Comparison of ENCODE assay signal across 11 cellular contexts in the genomic region with DNA sequence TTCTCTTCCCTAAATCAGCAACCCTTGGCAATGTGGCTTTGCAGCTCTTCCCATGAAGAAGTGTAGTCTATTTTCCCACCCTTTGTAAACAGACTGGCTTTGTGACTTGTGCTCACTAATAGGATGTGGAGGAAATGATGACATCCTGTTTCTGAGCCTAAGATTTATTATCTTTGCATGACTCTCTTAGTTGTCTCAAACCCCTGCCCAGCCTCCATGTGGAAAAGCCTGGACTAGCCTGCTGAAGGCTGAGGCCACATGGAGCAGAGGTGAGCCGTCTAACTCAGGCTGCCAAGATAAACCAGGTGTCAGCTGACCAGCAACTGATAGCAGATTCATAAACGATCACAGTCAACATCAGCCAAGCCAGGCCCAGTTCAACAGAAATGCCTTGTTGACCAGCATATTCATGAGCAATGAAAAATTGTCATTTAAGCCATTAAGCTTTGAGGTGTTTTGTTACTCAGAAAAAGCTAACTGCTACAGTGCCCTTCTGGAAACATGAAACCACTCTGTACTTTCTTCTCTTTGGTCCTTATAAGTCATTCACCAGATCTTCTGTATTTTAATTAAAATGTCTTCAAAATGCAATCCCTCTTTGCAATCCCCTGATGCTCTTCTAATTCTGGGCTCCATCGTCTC.
A peak's percentile ranks its signal among the peaks of the same experiment; 100 is the strongest.
DNase-seq lines count a peak whose midpoint lies in the region; ATAC-seq and TF ChIP-seq lines count a peak whose summit lies in the region.
"Had no signal": no experiment of that assay in that cellular context is flagged by ENCODE, and none has a peak within 500 bp of the region (broad histone marks: within the 10 kb centered on the region; RNA-seq: fewer than 3 reads in every experiment).

No MANE protein-coding gene starts in this region.

- H3K27ac Mint-ChIP-seq in stimulated activated naive CD8-positive, alpha-beta T cell treated with anti-CD3 and anti-CD28 coated beads, Interleukin-15, amount 100 ng/mL, for 72 hours = no peak overlapping the region
- no peak overlapping the region for H3K27ac Mint-ChIP-seq in stimulated activated memory B cell treated with anti-CD40 and anti-IgM and Interleukin-4, amounts not matched to agents 10 μg/mL and 1 μg/mL and 100 μg/mL, for 72 hours

- no peak overlapping the region for H3K4me3 Mint-ChIP-seq in stimulated activated naive CD8-positive, alpha-beta T cell treated with anti-CD3 and anti-CD28 coated beads, Interleukin-15, amount 100 ng/mL, for 72 hours
- H3K4me3 Mint-ChIP-seq in stimulated activated memory B cell treated with anti-CD40 and anti-IgM and Interleukin-4, amounts not matched to agents 10 μg/mL and 1 μg/mL and 100 μg/mL, for 72 hours = no peak overlapping the region

- H2AFZ ChIP-seq in ACC112 (ENCODE audit: low read length, unreplicated experiment) = peak overlapping the region; percentile 93
- no peak overlapping the region for H2AFZ ChIP-seq in hepatocyte

- H3K27me3 ChIP-seq in ACC112 (ENCODE audit: insufficient read depth, low read length) = no peaks in the 10 kb centered on the region
- no peaks in the 10 kb centered on the region for H3K27me3 ChIP-seq in hepatocyte
- H3K27me3 ChIP-seq: Peyer's patch had no signal

- H4K20me1 ChIP-seq in hepatocyte (ENCODE audit: insufficient read depth, poor library complexity, severe bottlenecking) = no peaks in the 10 kb centered on the region

- no peaks in the 10 kb centered on the region for H3K9me2 ChIP-seq in hepatocyte (replicated peaks; ENCODE audit: insufficient read depth)

- H3K36me3 Mint-ChIP-seq in stimulated activated memory B cell treated with anti-CD40 and anti-IgM and Interleukin-4, amounts not matched to agents 10 μg/mL and 1 μg/mL and 100 μg/mL, for 72 hours = no peaks in the 10 kb centered on the region

- no peak for ATAC-seq in stimulated activated naive CD8-positive, alpha-beta T cell treated with anti-CD3 and anti-CD28 coated beads, Interleukin-15, amount 100 ng/mL, for 72 hours
- ATAC-seq in stimulated activated memory B cell treated with anti-CD40 and anti-IgM and Interleukin-4, amounts not matched to agents 10 μg/mL and 1 μg/mL and 100 μg/mL, for 72 hours = no peak

- DNase-seq in HCEC 1CT (peak; percentile 90), hepatocyte (ENCODE audit: low spot score) (peak; percentile 64), T-helper 2 cell (no peak)
- no peak for DNase-seq in stimulated activated naive CD8-positive, alpha-beta T cell treated with anti-CD3 and anti-CD28 coated beads, Interleukin-15, amount 100 ng/mL, for 72 hours
- DNase-seq in activated CD4-positive, alpha-beta T cell treated with anti-CD3 and anti-CD28 coated beads, Interleukin-2, amount 50 U/mL, for 48 hours = no peak
- DNase-seq: NCI-H1105 treated with DMSO at 0.1 percent for 48 hours, Peyer's patch, substantia nigra had no signal

- 48% methylated on average over 3 of the region's 3 CpGs for WGBS in hepatocyte (ENCODE audit: low lambda C conversion rate, missing lambda C conversion rate)

- H3K27ac ChIP-seq in ACC112 (ENCODE audit: low read depth, low read length) (peak overlapping the region; percentile 16; the same call in 1 of the 2 replicates), VCaP (peak overlapping the region; percentile 65), hepatocyte (peak overlapping the region; percentile 25)
- H3K27ac ChIP-seq: Peyer's patch had no signal

- no peaks in the 10 kb centered on the region for H3K4me1 Mint-ChIP-seq in stimulated activated naive CD8-positive, alpha-beta T cell treated with anti-CD3 and anti-CD28 coated beads, Interleukin-15, amount 100 ng/mL, for 72 hours
- peaks cover 13% of the 10 kb centered on the region for H3K4me1 Mint-ChIP-seq in stimulated activated memory B cell treated with anti-CD40 and anti-IgM and Interleukin-4, amounts not matched to agents 10 μg/mL and 1 μg/mL and 100 μg/mL, for 72 hours

- peaks cover 0 to 4% of the 10 kb centered on the region in 2 donors for H3K9me3 Mint-ChIP-seq in stimulated activated naive CD8-positive, alpha-beta T cell treated with anti-CD3 and anti-CD28 coated beads, Interleukin-15, amount 100 ng/mL, for 72 hours
- H3K9me3 Mint-ChIP-seq in stimulated activated memory B cell treated with anti-CD40 and anti-IgM and Interleukin-4, amounts not matched to agents 10 μg/mL and 1 μg/mL and 100 μg/mL, for 72 hours = peaks cover 8% of the 10 kb centered on the region

- H3K27me3 Mint-ChIP-seq in stimulated activated naive CD8-positive, alpha-beta T cell treated with anti-CD3 and anti-CD28 coated beads, Interleukin-15, amount 100 ng/mL, for 72 hours = no peaks in the 10 kb centered on the region
- H3K27me3 Mint-ChIP-seq in stimulated activated memory B cell treated with anti-CD40 and anti-IgM and Interleukin-4, amounts not matched to agents 10 μg/mL and 1 μg/mL and 100 μg/mL, for 72 hours = peaks cover 8% of the 10 kb centered on the region

- H3K9me3 ChIP-seq in hepatocyte (ENCODE audit: low read depth) = no peaks in the 10 kb centered on the region
- H3K9me3 ChIP-seq: Peyer's patch had no signal

- peaks cover 18% of the 10 kb centered on the region for H3K4me1 ChIP-seq in ACC112 (ENCODE audit: control insufficient read depth, insufficient read depth, low read length, unreplicated experiment)
- H3K4me1 ChIP-seq in hepatocyte (ENCODE audit: insufficient read depth) = peaks cover 9% of the 10 kb centered on the region
- H3K4me1 ChIP-seq: Peyer's patch had no signal

- H3K4me3 ChIP-seq in ACC112 (ENCODE audit: low read depth, low read length) (no peak overlapping the region), hepatocyte (no peak overlapping the region)
- H3K4me3 ChIP-seq: Peyer's patch had no signal

- TF ChIP-seq CTCF in VCaP (conservative IDR thresholded peaks at IDR 0.05) (peak; percentile 42), hepatocyte (IDR thresholded peaks at IDR 0.05; ENCODE audit: poor library complexity) (no peak)

- H3K36me3 ChIP-seq in ACC112 (ENCODE audit: insufficient read depth, low read length) (no peaks in the 10 kb centered on the region), hepatocyte (replicated peaks; ENCODE audit: insufficient read depth, low read depth) (no peaks in the 10 kb centered on the region)
- H3K36me3 ChIP-seq: Peyer's patch had no signal

- H3K79me2 ChIP-seq in ACC112 (ENCODE audit: control insufficient read depth, insufficient read depth, low read length, unreplicated experiment) = no peaks in the 10 kb centered on the region
- H3K79me2 ChIP-seq in hepatocyte = no peaks in the 10 kb centered on the region

- H3K4me2 ChIP-seq in hepatocyte = no peak overlapping the region

Comparison
In these comparisons a context has a peak if more than half of its experiments do, and no peak if none do; other contexts are left out.
1. DNase-seq: peak in HCEC 1CT (single experiment) and hepatocyte (single experiment); none in stimulated activated naive CD8-positive, alpha-beta T cell treated with anti-CD3 and anti-CD28 coated beads, Interleukin-15, amount 100 ng/mL, for 72 hours (0 of 2), activated CD4-positive, alpha-beta T cell treated with anti-CD3 and anti-CD28 coated beads, Interleukin-2, amount 50 U/mL, for 48 hours (0 of 2) and T-helper 2 cell (0 of 5).
2. Peak in every context shown above with its lines, with median percentiles within 50 percentile points of each other: H3K27ac ChIP-seq.